28 cellular contexts compared by ENCODE assay signal in the genomic region with DNA sequence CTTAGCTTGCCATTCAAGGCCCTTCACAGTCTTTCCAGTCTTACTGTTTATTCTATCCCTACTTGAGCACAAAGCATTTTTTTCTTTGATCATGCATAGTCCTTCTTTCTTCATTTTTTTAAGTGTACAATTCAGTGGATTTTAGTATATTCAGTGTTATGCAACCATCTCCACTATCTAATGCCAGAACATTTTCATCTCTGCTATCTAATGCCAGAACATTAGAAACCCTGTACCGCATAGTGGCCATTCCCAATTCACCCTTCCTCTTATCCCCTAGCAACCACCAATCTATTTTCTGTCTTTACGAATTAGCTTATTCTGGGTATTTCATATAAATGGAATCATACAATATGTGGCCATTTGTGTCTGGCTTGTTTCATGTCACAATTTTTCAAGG.
"Had no signal": no experiment of that assay in that cellular context is flagged by ENCODE, and none has a peak within 500 bp of the region (broad histone marks: within the 10 kb centered on the region; RNA-seq: fewer than 3 reads in every experiment).

No MANE protein-coding gene starts in this region.

- H3K27ac ChIP-seq: ascending aorta, brain microvascular endothelial cell, coronary artery, gastroesophageal sphincter, hepatocyte, parathyroid adenoma, right atrium auricular region, thyroid gland, upper lobe of left lung, VCaP had no signal

- H3K4me3 Mint-ChIP-seq: activated naive CD4-positive, alpha-beta T cell treated with anti-CD3 and anti-CD28 coated beads, Interleukin-2, amount 10 ng/mL, durations not matched to agents 7 days and 5 days; activated naive CD8-positive, alpha-beta T cell treated with anti-CD3 and anti-CD28 coated beads, Interleukin-2, amount 10 ng/mL, durations not matched to agents 7 days and 5 days; effector memory CD8-positive, alpha-beta T cell; naive thymus-derived CD8-positive, alpha-beta T cell; neural crest cell; stimulated activated naive CD8-positive, alpha-beta T cell treated with anti-CD3 and anti-CD28 coated beads, Interleukin-15, amount 100 ng/mL, for 72 hours had no signal

- H3K9me3 Mint-ChIP-seq: activated naive CD4-positive, alpha-beta T cell treated with anti-CD3 and anti-CD28 coated beads, Interleukin-2, amount 10 ng/mL, durations not matched to agents 7 days and 5 days; activated naive CD8-positive, alpha-beta T cell treated with anti-CD3 and anti-CD28 coated beads, Interleukin-2, amount 10 ng/mL, durations not matched to agents 7 days and 5 days; effector memory CD8-positive, alpha-beta T cell; naive thymus-derived CD8-positive, alpha-beta T cell; neural crest cell; stimulated activated naive CD8-positive, alpha-beta T cell treated with anti-CD3 and anti-CD28 coated beads, Interleukin-15, amount 100 ng/mL, for 72 hours had no signal

- H3K27me3 Mint-ChIP-seq: activated naive CD4-positive, alpha-beta T cell treated with anti-CD3 and anti-CD28 coated beads, Interleukin-2, amount 10 ng/mL, durations not matched to agents 7 days and 5 days; activated naive CD8-positive, alpha-beta T cell treated with anti-CD3 and anti-CD28 coated beads, Interleukin-2, amount 10 ng/mL, durations not matched to agents 7 days and 5 days; effector memory CD8-positive, alpha-beta T cell; naive thymus-derived CD8-positive, alpha-beta T cell; stimulated activated naive CD8-positive, alpha-beta T cell treated with anti-CD3 and anti-CD28 coated beads, Interleukin-15, amount 100 ng/mL, for 72 hours had no signal

- H3K4me1 Mint-ChIP-seq: neural crest cell had no signal

- H3K27me3 ChIP-seq: ascending aorta, brain microvascular endothelial cell, gastroesophageal sphincter, hepatocyte, right atrium auricular region, thyroid gland, upper lobe of left lung had no signal

- H2AFZ ChIP-seq: hepatocyte, parathyroid adenoma had no signal

- ATAC-seq: activated CD4-positive, CD25-positive, alpha-beta regulatory T cell treated with anti-CD3 and anti-CD28 coated beads, Interleukin-2, amount 50 U/mL, for 24 hours; effector memory CD8-positive, alpha-beta T cell; gastroesophageal sphincter; naive thymus-derived CD8-positive, alpha-beta T cell; stimulated activated naive CD8-positive, alpha-beta T cell treated with anti-CD3 and anti-CD28 coated beads, Interleukin-15, amount 100 ng/mL, for 72 hours had no signal

- H3K4me1 ChIP-seq: ascending aorta, gastroesophageal sphincter, parathyroid adenoma, right atrium auricular region had no signal

- H3K9me3 ChIP-seq: ascending aorta, gastroesophageal sphincter, right atrium auricular region, thyroid gland, upper lobe of left lung had no signal

- H3K27ac Mint-ChIP-seq: activated naive CD4-positive, alpha-beta T cell treated with anti-CD3 and anti-CD28 coated beads, Interleukin-2, amount 10 ng/mL, durations not matched to agents 7 days and 5 days; activated naive CD8-positive, alpha-beta T cell treated with anti-CD3 and anti-CD28 coated beads, Interleukin-2, amount 10 ng/mL, durations not matched to agents 7 days and 5 days; stimulated activated naive CD8-positive, alpha-beta T cell treated with anti-CD3 and anti-CD28 coated beads, Interleukin-15, amount 100 ng/mL, for 72 hours had no signal

- H3K4me3 ChIP-seq: ascending aorta, coronary artery, gastroesophageal sphincter, hepatocyte, right atrium auricular region, thyroid gland, upper lobe of left lung had no signal

- H3K36me3 ChIP-seq: brain microvascular endothelial cell, right atrium auricular region, thyroid gland had no signal

- H3K4me2 ChIP-seq: hepatocyte had no signal

- DNase-seq: activated CD4-positive, alpha-beta T cell treated with anti-CD3 and anti-CD28 coated beads for 48 hours; activated CD4-positive, alpha-beta T cell treated with anti-CD3 and anti-CD28 coated beads, Interleukin-2, amount 50 U/mL, for 48 hours; activated CD8-positive, alpha-beta memory T cell treated with anti-CD3 and anti-CD28 coated beads for 24 hours; activated gamma-delta T cell; activated naive CD4-positive, alpha-beta T cell treated with anti-CD3 and anti-CD28 coated beads, Interleukin-2, amount 10 ng/mL, durations not matched to agents 7 days and 5 days; activated naive CD8-positive, alpha-beta T cell treated with anti-CD3 and anti-CD28 coated beads, Interleukin-2, amount 10 ng/mL, durations not matched to agents 7 days and 5 days; brain microvascular endothelial cell; effector memory CD8-positive, alpha-beta T cell; erythroblast; islet precursor cell; mesenchymal stem cell; naive thymus-derived CD8-positive, alpha-beta T cell; occipital lobe; stimulated activated CD4-positive, alpha-beta T cell treated with anti-CD3 and anti-CD28 coated beads, Interleukin-4, amount 100 ng/mL, for 1 hour; stimulated activated naive CD8-positive, alpha-beta T cell treated with anti-CD3 and anti-CD28 coated beads, Interleukin-15, amount 100 ng/mL, for 72 hours; substantia nigra; T-helper 9 cell; thyroid gland; upper lobe of left lung had no signal
